Comparison of ENCODE assay signal across 21 cellular contexts in genomic region chr1:153767519-153767918, GRCh38.
"Had no signal": no experiment of that assay in that cellular context is flagged by ENCODE, and none has a peak within 500 bp of the region (broad histone marks: within the 10 kb centered on the region; RNA-seq: fewer than 3 reads in every experiment).

No MANE protein-coding gene starts in this region.

- H3K27ac ChIP-seq: epithelial cell of prostate, suprapubic skin had no signal

- H3K27ac Mint-ChIP-seq: activated CD4-positive, alpha-beta T cell treated with anti-CD3 and anti-CD28 coated beads, Interleukin-2, amount 10 ng/mL, durations not matched to agents 7 days and 5 days; activated naive CD4-positive, alpha-beta T cell treated with anti-CD3 and anti-CD28 coated beads, Interleukin-2, amount 50 U/mL, for 24 hours; effector memory CD8-positive, alpha-beta T cell; stimulated activated naive CD8-positive, alpha-beta T cell treated with anti-CD3 and anti-CD28 coated beads, Interleukin-15, Interleukin-2, amounts not matched to agents 100 ng/mL and 50 ng/mL, for 24 hours had no signal

- H3K4me3 ChIP-seq: suprapubic skin had no signal

- H3K4me3 Mint-ChIP-seq: activated CD4-positive, alpha-beta T cell treated with anti-CD3 and anti-CD28 coated beads, Interleukin-2, amount 10 ng/mL, durations not matched to agents 7 days and 5 days; activated CD8-positive, alpha-beta T cell treated with anti-CD3 and anti-CD28 coated beads, Interleukin-2, amount 10 ng/mL, durations not matched to agents 7 days and 5 days; activated naive CD4-positive, alpha-beta T cell treated with anti-CD3 and anti-CD28 coated beads, Interleukin-2, amount 50 U/mL, for 24 hours; effector memory CD8-positive, alpha-beta T cell; stimulated activated naive CD8-positive, alpha-beta T cell treated with anti-CD3 and anti-CD28 coated beads, Interleukin-15, Interleukin-2, amounts not matched to agents 100 ng/mL and 50 ng/mL, for 24 hours had no signal

- ATAC-seq: activated CD4-positive, CD25-positive, alpha-beta regulatory T cell treated with anti-CD3 and anti-CD28 coated beads, Interleukin-2, amount 50 U/mL, for 24 hours; activated CD8-positive, alpha-beta T cell treated with anti-CD3 and anti-CD28 coated beads, Interleukin-2, amount 10 ng/mL, durations not matched to agents 7 days and 5 days; effector memory CD8-positive, alpha-beta T cell had no signal

- H3K9me3 ChIP-seq: suprapubic skin had no signal

- H3K27me3 ChIP-seq: suprapubic skin had no signal

- DNase-seq: activated CD4-positive, alpha-beta T cell treated with anti-CD3 and anti-CD28 coated beads, Interleukin-2, amount 10 ng/mL, durations not matched to agents 7 days and 5 days; activated CD8-positive, alpha-beta T cell treated with anti-CD3 and anti-CD28 coated beads, Interleukin-2, amount 10 ng/mL, durations not matched to agents 7 days and 5 days; activated effector memory CD4-positive, alpha-beta T cell treated with anti-CD3 and anti-CD28 coated beads, Interleukin-2, amount 50 U/mL, for 16 hours; activated T-cell treated with anti-CD3 and anti-CD28 coated beads, Interleukin-2, amount 50 U/mL, for 48 hours; dermis blood vessel endothelial cell; effector memory CD8-positive, alpha-beta T cell; foreskin fibroblast; hippocampal formation; mammary epithelial cell; midbrain; stimulated activated CD4-positive, alpha-beta T cell treated with anti-CD3 and anti-CD28 coated beads, Interleukin-2, amount 100 ng/mL, for 24 hours; T-helper 1 cell; T-helper 9 cell had no signal

- H3K4me1 Mint-ChIP-seq: activated CD4-positive, alpha-beta T cell treated with anti-CD3 and anti-CD28 coated beads, Interleukin-2, amount 10 ng/mL, durations not matched to agents 7 days and 5 days; activated naive CD4-positive, alpha-beta T cell treated with anti-CD3 and anti-CD28 coated beads, Interleukin-2, amount 50 U/mL, for 24 hours had no signal

- H3K9me3 Mint-ChIP-seq: activated CD4-positive, alpha-beta T cell treated with anti-CD3 and anti-CD28 coated beads, Interleukin-2, amount 10 ng/mL, durations not matched to agents 7 days and 5 days; activated naive CD4-positive, alpha-beta T cell treated with anti-CD3 and anti-CD28 coated beads, Interleukin-2, amount 50 U/mL, for 24 hours; effector memory CD8-positive, alpha-beta T cell; stimulated activated naive CD8-positive, alpha-beta T cell treated with anti-CD3 and anti-CD28 coated beads, Interleukin-15, Interleukin-2, amounts not matched to agents 100 ng/mL and 50 ng/mL, for 24 hours had no signal

- H3K27me3 Mint-ChIP-seq: activated CD4-positive, alpha-beta T cell treated with anti-CD3 and anti-CD28 coated beads, Interleukin-2, amount 10 ng/mL, durations not matched to agents 7 days and 5 days; activated naive CD4-positive, alpha-beta T cell treated with anti-CD3 and anti-CD28 coated beads, Interleukin-2, amount 50 U/mL, for 24 hours; effector memory CD8-positive, alpha-beta T cell; stimulated activated naive CD8-positive, alpha-beta T cell treated with anti-CD3 and anti-CD28 coated beads, Interleukin-15, Interleukin-2, amounts not matched to agents 100 ng/mL and 50 ng/mL, for 24 hours had no signal

- FAIRE-seq: astrocyte, bronchial epithelial cell, islet of Langerhans had no signal
